Comparison of ENCODE assay signal across 8 cellular contexts in genomic region chr6:136607932-136608772, GRCh38. TPM values are rescaled to one million over a fixed set of nuclear protein-coding genes. Genes with fewer than 3 reads are reported as not detected.
DNase-seq lines count a peak whose midpoint lies in the region; ATAC-seq and TF ChIP-seq lines count a peak whose summit lies in the region.

No MANE protein-coding gene starts in this region.

- H3K4me1 Mint-ChIP-seq in T-cell = peaks cover 9 to 18% (median 14%) of the 10 kb centered on the region in 3 donors

- TF ChIP-seq CTCF in GM10248 (IDR thresholded peaks at IDR 0.05; ENCODE audit: control extremely low read depth, extremely low read depth, low read depth, missing control alignments) = peak; percentile 73

- H3K36me3 Mint-ChIP-seq in T-cell = peaks cover 43% of the 10 kb centered on the region

- DNase-seq in GM10248 (ENCODE audit: extremely low spot score) (peak; percentile 65), LoVo (ENCODE audit: low spot score) (peak; percentile 59), T-cell (peak; percentile 35 to 82 (median 71)), amniotic stem cell (lab: John Stamatoyannopoulos, UW) (peak; percentile 12), iPS DF 19.7 (ENCODE audit: low read depth, low spot score) (peak; percentile 57)
- DNase-seq in stimulated activated CD4-positive, alpha-beta T cell treated with anti-CD3 and anti-CD28 coated beads, Interleukin-15, amount 100 ng/mL, for 1 hour (ENCODE audit: low read depth in 1 of 2, low spot score in 1 of 2) = peak; percentile 46 to 58

- H3K27ac Mint-ChIP-seq in T-cell = peak overlapping the region in 1 of 2 donors; percentile 5

- H3K4me3 Mint-ChIP-seq in T-cell = no peak overlapping the region

- POLR2A ChIA-PET in GM10248 (lab: Yijun Ruan, JAX) (no interaction called here), T-cell (lab: Charles Lee) (no interaction called here)

- H3K27me3 Mint-ChIP-seq in T-cell = no peaks in the 10 kb centered on the region

- no peaks in the 10 kb centered on the region for H3K9me3 Mint-ChIP-seq in T-cell

- ATAC-seq in GM21825 (IDR thresholded peaks at IDR 0.05; ENCODE audit: unreplicated experiment) (peak; percentile 76), T-cell (replicated peaks in 1 of 4) (peak; percentile 88 to 96 (median 92)), HG03457 (IDR thresholded peaks at IDR 0.05; ENCODE audit: unreplicated experiment) (no peak)

- CTCF ChIA-PET in GM10248 (lab: Yijun Ruan, JAX) (interaction anchor here (0.8 to 2.9 kb wide), 8 partner anchors 8 to 314 kb away, joined by 3 to 20 read pairs (median 4); partner anchors contain the start of genes MAP3K5 and SLC35D3), T-cell (lab: Charles Lee) (interaction anchor here (1.6 to 3.2 kb wide), 2 partner anchors 184 kb away, joined by 6 to 15 read pairs; partner anchors contain the start of gene MAP3K5 (in 2 of the 2))

RNA-seq across cellular contexts. Expression of gene MAP7, which starts 57.9 kb away (rescaled TPM):
- total RNA-seq in T-cell = under 1 TPM; 0.33 to 0.73 (median 0.57) TPM

Comparison
In these comparisons a context has a peak if more than half of its experiments do, and no peak if none do; other contexts are left out.
1. DNase-seq: peak in every context shown above with its lines; median percentile 71 in T-cell; 65 in GM10248; 59 in LoVo; 57 in iPS DF 19.7; 52 in stimulated activated CD4-positive, alpha-beta T cell treated with anti-CD3 and anti-CD28 coated beads, Interleukin-15, amount 100 ng/mL, for 1 hour; 12 in amniotic stem cell.